ENCODE assay signal across 29 cellular contexts in the genomic region with DNA sequence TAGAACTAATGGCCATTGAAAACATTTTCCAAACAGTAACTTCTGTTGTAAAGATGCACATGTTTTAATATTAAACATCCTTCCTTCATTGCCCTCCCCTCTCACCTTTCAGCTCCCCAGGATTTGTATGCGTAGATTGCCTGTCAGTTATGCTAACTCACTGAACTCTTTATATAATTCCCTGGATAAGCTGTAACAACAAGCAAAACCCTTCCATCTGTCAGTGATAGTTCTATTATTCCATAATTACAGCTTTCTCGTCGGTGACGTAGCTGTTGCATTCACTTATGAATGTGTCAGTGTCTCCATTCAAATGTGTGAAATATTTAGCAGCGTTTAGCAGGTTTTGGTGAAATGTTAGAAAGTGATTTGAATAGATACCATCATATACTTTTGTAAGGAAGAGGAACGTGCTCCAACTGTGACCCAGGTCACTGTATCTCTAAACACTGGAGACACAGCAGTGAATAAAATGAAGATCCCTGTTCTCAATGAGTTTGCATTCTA. TPM values are rescaled to one million over a fixed set of nuclear protein-coding genes. Genes with fewer than 3 reads are reported as not detected.
A peak's percentile ranks its signal among the peaks of the same experiment; 100 is the strongest.
DNase-seq lines count a peak whose midpoint lies in the region; ATAC-seq and TF ChIP-seq lines count a peak whose summit lies in the region.
"Had no signal": no experiment of that assay in that cellular context is flagged by ENCODE, and none has a peak within 500 bp of the region (broad histone marks: within the 10 kb centered on the region; RNA-seq: fewer than 3 reads in every experiment).

No MANE protein-coding gene starts in this region.

- WGBS in hepatocyte (ENCODE audit: low lambda C conversion rate, missing lambda C conversion rate) = 75% methylated on average over 6 of the region's 6 CpGs
- WGBS in upper lobe of left lung, 2 donors = 72 to 78% methylated on average over 6 of the region's 6 CpGs

- H3K27me3 ChIP-seq in hepatocyte = no peaks in the 10 kb centered on the region
- H3K27me3 ChIP-seq in upper lobe of left lung = no peaks in the 10 kb centered on the region
- H3K27me3 ChIP-seq: esophagus muscularis mucosa, foreskin keratinocyte, heart right ventricle, suprapubic skin, vagina had no signal

- H2AFZ ChIP-seq in hepatocyte = no peak overlapping the region
- H2AFZ ChIP-seq: GM23338 had no signal

- H3K4me2 ChIP-seq in hepatocyte = no peak overlapping the region
- H3K4me2 ChIP-seq: GM23338 had no signal

- TF ChIP-seq POLR2A in upper lobe of left lung (IDR thresholded peaks at IDR 0.05) = no peak

- H3K9me3 ChIP-seq in hepatocyte (ENCODE audit: low read depth) (no peaks in the 10 kb centered on the region), upper lobe of left lung (no peaks in the 10 kb centered on the region)
- H3K9me3 ChIP-seq: esophagus muscularis mucosa, heart right ventricle, suprapubic skin, vagina had no signal

- no peaks in the 10 kb centered on the region for H3K79me2 ChIP-seq in hepatocyte

- H3K27ac ChIP-seq in hepatocyte = peak overlapping the region; percentile 11
- H3K27ac ChIP-seq in upper lobe of left lung = peak overlapping the region; percentile 15 to 54 (median 33)
- H3K27ac ChIP-seq: 22Rv1, esophagus muscularis mucosa, foreskin keratinocyte, suprapubic skin, vagina had no signal

- H3K4me3 ChIP-seq in hepatocyte (no peak overlapping the region), upper lobe of left lung (no peak overlapping the region)
- H3K4me3 ChIP-seq: esophagus muscularis mucosa, GM23338, heart right ventricle, suprapubic skin, vagina had no signal

- no peak for ATAC-seq in upper lobe of left lung (ENCODE audit: low FRiP score in 2 of 2)
- ATAC-seq in HG02970 (IDR thresholded peaks at IDR 0.05; ENCODE audit: low FRiP score, unreplicated experiment) = no peak
- ATAC-seq in HG02973 (IDR thresholded peaks at IDR 0.05; ENCODE audit: unreplicated experiment) = no peak
- ATAC-seq: activated CD4-positive, alpha-beta T cell treated with anti-CD3 and anti-CD28 coated beads for 36 hours; activated CD8-positive, alpha-beta T cell treated with anti-CD3 and anti-CD28 coated beads, Interleukin-2, amount 10 ng/mL, durations not matched to agents 7 days and 5 days; activated naive CD4-positive, alpha-beta T cell treated with anti-CD3 and anti-CD28 coated beads, Interleukin-2, amount 50 U/mL, for 72 hours; sciatic nerve; stimulated activated memory B cell treated with anti-CD40 and anti-IgM and Interleukin-4, amounts not matched to agents 10 μg/mL and 1 μg/mL and 100 μg/mL, for 72 hours had no signal

- H4K20me1 ChIP-seq in hepatocyte (ENCODE audit: insufficient read depth, poor library complexity, severe bottlenecking) = no peaks in the 10 kb centered on the region

- no peak for TF ChIP-seq CTCF in hepatocyte (IDR thresholded peaks at IDR 0.05; ENCODE audit: poor library complexity)
- no peak for TF ChIP-seq CTCF in upper lobe of left lung (IDR thresholded peaks at IDR 0.05)

- no peak for TF ChIP-seq EP300 in upper lobe of left lung (IDR thresholded peaks at IDR 0.05)

- no peaks in the 10 kb centered on the region for H3K9me2 ChIP-seq in hepatocyte (replicated peaks; ENCODE audit: insufficient read depth)

- H3K36me3 ChIP-seq in hepatocyte (replicated peaks; ENCODE audit: insufficient read depth, low read depth) (no peaks in the 10 kb centered on the region), upper lobe of left lung (no peaks in the 10 kb centered on the region)
- H3K36me3 ChIP-seq: esophagus muscularis mucosa, heart right ventricle, suprapubic skin, vagina had no signal

- H3K4me1 ChIP-seq in hepatocyte (ENCODE audit: insufficient read depth) = peaks cover 18% of the 10 kb centered on the region
- peaks cover 4 to 25% (median 14%) of the 10 kb centered on the region in 4 donors for H3K4me1 ChIP-seq in upper lobe of left lung
- H3K4me1 ChIP-seq: esophagus muscularis mucosa, foreskin keratinocyte, suprapubic skin, vagina had no signal

- peak; percentile 5 for DNase-seq in NCI-H1105 treated with DMSO at 0.1 percent for 48 hours (lab: John Stamatoyannopoulos, UW)
- DNase-seq in NCI-H1105 (lab: John Stamatoyannopoulos, UW) = no peak
- DNase-seq in NCI-H748 treated with DMSO at 0.1 percent for 48 hours (lab: John Stamatoyannopoulos, UW) = peak; percentile 17
- no peak for DNase-seq in hepatocyte (ENCODE audit: low spot score)
- DNase-seq in upper lobe of left lung = no peak
- DNase-seq in NCI-H1694 (lab: John Stamatoyannopoulos, UW) = no peak
- DNase-seq: activated CD4-positive, alpha-beta T cell treated with anti-CD3 and anti-CD28 coated beads for 36 hours; activated CD8-positive, alpha-beta T cell treated with anti-CD3 and anti-CD28 coated beads, Interleukin-2, amount 10 ng/mL, durations not matched to agents 7 days and 5 days; aorta; CD4-positive, CD25-positive, alpha-beta regulatory T cell; EL; heart right ventricle; left cardiac atrium; NCI-H2107; NCI-H510A treated with DMSO at 0.1 percent for 48 hours; RPMI8226; stimulated activated CD4-positive, alpha-beta T cell treated with anti-CD3 and anti-CD28 coated beads, Interleukin-4, amount 100 ng/mL, for 4 hours; T-cell had no signal

RNA-seq across cellular contexts. Expression of gene PIP5K1B, which starts 45.2 kb away (rescaled TPM):
- total RNA-seq in hepatocyte (10.2 and 11.1 TPM in 2 replicates), upper lobe of left lung (10 to 100 TPM; 22.4 to 76.8 (median 47.2) TPM)
- 2.5 and 3.7 TPM in 2 replicates for polyA plus RNA-seq in hepatocyte
- polyA plus RNA-seq: foreskin keratinocyte had no signal

Comparison
In these comparisons a context has a peak if more than half of its experiments do, and no peak if none do; other contexts are left out.
1. DNase-seq: peak in NCI-H1105 treated with DMSO at 0.1 percent for 48 hours (single experiment) and NCI-H748 treated with DMSO at 0.1 percent for 48 hours (single experiment); none in NCI-H1105 (single experiment), hepatocyte (single experiment), upper lobe of left lung (0 of 2) and NCI-H1694 (single experiment).